In the genomic region with DNA sequence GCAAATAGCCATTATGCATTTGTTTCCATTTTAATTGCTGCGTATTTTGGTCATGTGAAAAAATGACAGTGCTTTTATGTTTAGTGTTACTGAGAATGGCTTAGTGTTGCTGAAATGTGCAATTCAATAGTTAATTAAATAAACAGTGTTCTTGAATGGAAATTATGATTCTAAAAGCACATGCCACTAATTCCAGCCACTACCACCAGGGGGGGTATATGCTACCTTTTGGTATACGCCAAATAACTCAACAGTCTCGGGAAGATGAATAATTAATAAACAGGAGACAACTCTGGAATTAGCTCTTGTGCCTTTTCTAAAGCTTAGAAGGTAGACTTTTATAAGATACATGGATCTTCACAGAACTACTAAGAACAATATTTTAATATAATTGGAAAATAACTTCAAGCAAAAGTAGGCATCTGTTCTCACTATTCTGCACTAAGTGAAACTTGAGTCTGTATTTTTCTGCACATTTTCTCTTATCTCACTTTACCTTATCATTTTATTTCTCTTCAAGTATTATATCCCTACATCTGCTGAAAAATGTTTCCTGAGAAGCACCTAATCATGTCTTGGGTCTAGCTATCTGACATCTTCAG, we compare ENCODE assay signal across 8 cellular contexts.
A peak's percentile ranks its signal among the peaks of the same experiment; 100 is the strongest.
DNase-seq lines count a peak whose midpoint lies in the region; ATAC-seq and TF ChIP-seq lines count a peak whose summit lies in the region.

No MANE protein-coding gene starts in this region.

- H3K27me3 ChIP-seq in heart right ventricle: no peaks in the 10 kb centered on the region

- TF ChIP-seq CTCF in heart right ventricle (IDR thresholded peaks at IDR 0.05): peak; percentile 43 to 75 (median 68)

- no peak overlapping the region for H3K27ac Mint-ChIP-seq in activated CD8-positive, alpha-beta memory T cell treated with anti-CD3 and anti-CD28 coated beads, Interleukin-2, amount 10 ng/mL, durations not matched to agents 7 days and 5 days

- H3K4me1 ChIP-seq in heart right ventricle: no peaks in the 10 kb centered on the region

- intact Hi-C loops in heart right ventricle (cut with DNase I): loop anchor here in 1 of 10 donors (5.0 to 10.0 kb wide), 2 partner anchors 100 to 1873 kb away; no protein-coding TSS in a partner anchor

- ATAC-seq in GM21526 (IDR thresholded peaks at IDR 0.05; ENCODE audit: low FRiP score, unreplicated experiment): peak; percentile 83
- no peak for ATAC-seq in activated CD8-positive, alpha-beta memory T cell treated with anti-CD3 and anti-CD28 coated beads, Interleukin-2, amount 10 ng/mL, durations not matched to agents 7 days and 5 days
- no peak for ATAC-seq in heart right ventricle

- H3K36me3 ChIP-seq in heart right ventricle: no peaks in the 10 kb centered on the region

- no peak overlapping the region for H3K4me3 ChIP-seq in Jurkat, Clone E6-1 (ENCODE audit: low read length)
- no peak overlapping the region for H3K4me3 ChIP-seq in heart right ventricle

- peaks cover 3% of the 10 kb centered on the region for H3K9me3 Mint-ChIP-seq in activated CD8-positive, alpha-beta memory T cell treated with anti-CD3 and anti-CD28 coated beads, Interleukin-2, amount 10 ng/mL, durations not matched to agents 7 days and 5 days (ENCODE audit: low read depth)

- CTCF ChIA-PET in activated CD8-positive, alpha-beta memory T cell treated with anti-CD3 and anti-CD28 coated beads, Interleukin-2, amount 10 ng/mL, durations not matched to agents 7 days and 5 days (lab: Charles Lee): interaction anchor here (0.9 to 1.8 kb wide), 3 partner anchors 9 to 110 kb away, joined by 3 to 7 read pairs (median 3); no protein-coding TSS in a partner anchor

- no peaks in the 10 kb centered on the region for H3K4me1 Mint-ChIP-seq in activated CD8-positive, alpha-beta memory T cell treated with anti-CD3 and anti-CD28 coated beads, Interleukin-2, amount 10 ng/mL, durations not matched to agents 7 days and 5 days

- DNase-seq in NCI-H748 (lab: John Stamatoyannopoulos, UW; ENCODE audit: unreplicated experiment): peak; percentile 34
- DNase-seq in NCI-H748 treated with DMSO at 0.1 percent for 48 hours (lab: John Stamatoyannopoulos, UW): no peak
- peak; percentile 47 for DNase-seq in Jurkat, Clone E6-1 (ENCODE audit: low read depth, low spot score)
- DNase-seq in activated CD8-positive, alpha-beta memory T cell treated with anti-CD3 and anti-CD28 coated beads, Interleukin-2, amount 10 ng/mL, durations not matched to agents 7 days and 5 days: peak; percentile 51
- peak in 1 of 2 donors; percentile 31 for DNase-seq in heart right ventricle
- DNase-seq in stimulated activated CD4-positive, alpha-beta T cell treated with anti-CD3 and anti-CD28 coated beads, Interleukin-1b, Interleukin-23, amount 100 ng/mL, for 24 hours (ENCODE audit: low read depth in 4 of 4, low spot score in 1 of 4): peak in 3 of 4 experiments; percentile 2 to 22 (median 9)
- DNase-seq in cerebellar nuclear complex (lab: John Stamatoyannopoulos, UW): no peak

- WGBS in heart right ventricle, 2 donors: 53 to 66% methylated on average over 3 of the region's 3 CpGs

- H3K9me3 ChIP-seq in heart right ventricle: peaks cover 0 to 17% (median 8%) of the 10 kb centered on the region in 11 donors

- no peaks in the 10 kb centered on the region for H3K36me3 Mint-ChIP-seq in activated CD8-positive, alpha-beta memory T cell treated with anti-CD3 and anti-CD28 coated beads, Interleukin-2, amount 10 ng/mL, durations not matched to agents 7 days and 5 days

- H3K27me3 Mint-ChIP-seq in activated CD8-positive, alpha-beta memory T cell treated with anti-CD3 and anti-CD28 coated beads, Interleukin-2, amount 10 ng/mL, durations not matched to agents 7 days and 5 days: no peaks in the 10 kb centered on the region

- H3K4me3 Mint-ChIP-seq in activated CD8-positive, alpha-beta memory T cell treated with anti-CD3 and anti-CD28 coated beads, Interleukin-2, amount 10 ng/mL, durations not matched to agents 7 days and 5 days: no peak overlapping the region

- H3K27ac ChIP-seq in heart right ventricle: no peak overlapping the region

Comparison
In these comparisons a context has a peak if more than half of its experiments do, and no peak if none do; other contexts are left out.
1. DNase-seq: peak in NCI-H748 (single experiment), Jurkat, Clone E6-1 (single experiment), activated CD8-positive, alpha-beta memory T cell treated with anti-CD3 and anti-CD28 coated beads, Interleukin-2, amount 10 ng/mL, durations not matched to agents 7 days and 5 days (single experiment) and stimulated activated CD4-positive, alpha-beta T cell treated with anti-CD3 and anti-CD28 coated beads, Interleukin-1b, Interleukin-23, amount 100 ng/mL, for 24 hours (3 of 4); none in NCI-H748 treated with DMSO at 0.1 percent for 48 hours (single experiment) and cerebellar nuclear complex (0 of 2).